Comparison of ENCODE assay signal across 17 cellular contexts in the genomic region with DNA sequence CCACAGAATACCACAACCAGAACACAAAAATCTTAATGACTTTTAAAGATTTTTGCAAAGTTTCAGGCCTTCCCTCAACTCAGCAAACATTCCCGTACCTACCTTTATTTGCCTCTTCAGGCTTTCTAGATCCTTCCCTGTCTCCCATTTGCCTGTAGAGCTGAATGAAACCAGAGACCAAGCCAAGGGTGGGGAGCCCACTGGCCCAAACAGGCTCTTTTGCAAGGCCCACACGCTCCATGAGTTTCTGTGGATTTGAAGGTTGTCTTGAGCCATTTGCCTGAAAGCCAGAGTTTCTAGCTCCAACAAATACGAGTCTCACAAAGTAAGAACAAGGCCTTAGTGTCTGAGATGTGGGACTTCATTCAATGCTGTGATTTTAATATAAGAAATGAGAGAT.
DNase-seq lines count a peak whose midpoint lies in the region; ATAC-seq and TF ChIP-seq lines count a peak whose summit lies in the region.
"Had no signal": no experiment of that assay in that cellular context is flagged by ENCODE, and none has a peak within 500 bp of the region (broad histone marks: within the 10 kb centered on the region; RNA-seq: fewer than 3 reads in every experiment).

No MANE protein-coding gene starts in this region.

- H3K27ac ChIP-seq in heart right ventricle (peak overlapping the region in 8 of 10 donors; percentile 5 to 60 (median 28)), right cardiac atrium (ENCODE audit: low read length) (no peak overlapping the region), sigmoid colon (peak overlapping the region in 3 of 4 donors; percentile 22 to 60 (median 32))
- H3K27ac ChIP-seq: 22Rv1, A549, BLaER1, HL-60 had no signal

- H3K4me3 ChIP-seq in heart right ventricle (no peak overlapping the region), right cardiac atrium (ENCODE audit: low read length) (no peak overlapping the region), sigmoid colon (no peak overlapping the region)
- H3K4me3 ChIP-seq: A549, BLaER1, HAP-1 had no signal

- TF ChIP-seq POLR2A in sigmoid colon (IDR thresholded peaks at IDR 0.05): no peak

- TF ChIP-seq CTCF in heart right ventricle (IDR thresholded peaks at IDR 0.05): no peak
- TF ChIP-seq CTCF in sigmoid colon (IDR thresholded peaks at IDR 0.05): no peak

- intact Hi-C loops in Right ventricle myocardium inferior (cut with DNase I): loop anchor here (5.0 kb wide), 1 partner anchor 108 kb away; a partner anchor contains a TSS
- intact Hi-C loops in left cardiac atrium (cut with DNase I): no loop called here
- intact Hi-C loops in heart right ventricle (cut with DNase I): no loop called here
- intact Hi-C loops in right cardiac atrium (cut with DNase I): no loop called here
- intact Hi-C loops in sigmoid colon (cut with DNase I): no loop called here

- H3K9me3 ChIP-seq in heart right ventricle (no peaks in the 10 kb centered on the region), right cardiac atrium (ENCODE audit: control insufficient read depth, low read length) (no peaks in the 10 kb centered on the region), sigmoid colon (no peaks in the 10 kb centered on the region)
- H3K9me3 ChIP-seq: A549, BLaER1, HAP-1 had no signal

- ATAC-seq in Right ventricle myocardium inferior (peak; percentile 23), left cardiac atrium (no peak), heart right ventricle (peak in 2 of 8 donors; percentile 18 to 39), right cardiac atrium (peak; percentile 16 to 50)
- ATAC-seq: A549 had no signal

- DNase-seq in Right ventricle myocardium inferior (ENCODE audit: missing footprints): no peak
- DNase-seq in left cardiac atrium: no peak
- no peak for DNase-seq in heart right ventricle
- peak in 1 of 3 donors; percentile 64 for DNase-seq in right cardiac atrium
- DNase-seq in sigmoid colon: no peak
- DNase-seq in NCI-H1436 treated with DMSO at 0.1 percent for 48 hours (lab: John Stamatoyannopoulos, UW): no peak
- no peak for DNase-seq in DMS153 (lab: John Stamatoyannopoulos, UW)
- DNase-seq in activated effector memory CD4-positive, alpha-beta T cell treated with Interleukin-2 at 50 U/mL for 16 hours: no peak
- DNase-seq: AML-193; CD4-positive, alpha-beta memory T cell; DMS79 treated with DMSO at 0.1 percent for 48 hours; GF-D8 had no signal

- H3K4me1 ChIP-seq in heart right ventricle (peaks cover 0 to 14% (median 0%) of the 10 kb centered on the region in 9 donors), right cardiac atrium (ENCODE audit: control insufficient read depth, insufficient read depth, low read length) (peaks cover 2% of the 10 kb centered on the region), sigmoid colon (peaks cover 0 to 3% (median 0%) of the 10 kb centered on the region in 4 donors)
- H3K4me1 ChIP-seq: A549, HAP-1 had no signal

- TF ChIP-seq EP300 in sigmoid colon (IDR thresholded peaks at IDR 0.05): no peak

- H3K27me3 ChIP-seq in heart right ventricle (peaks cover 0 to 14% (median 0%) of the 10 kb centered on the region in 7 donors), right cardiac atrium (ENCODE audit: control insufficient read depth, insufficient read depth) (no peaks in the 10 kb centered on the region), sigmoid colon (no peaks in the 10 kb centered on the region)
- H3K27me3 ChIP-seq: BLaER1 had no signal

- WGBS in heart right ventricle, 2 donors: 77 to 80% methylated on average over 3 of the region's 3 CpGs
- 73% methylated on average over 3 of the region's 3 CpGs for WGBS in right cardiac atrium
- WGBS in sigmoid colon, 2 donors: 78 to 83% methylated on average over 3 of the region's 3 CpGs

- H3K36me3 ChIP-seq in heart right ventricle (no peaks in the 10 kb centered on the region), sigmoid colon (no peaks in the 10 kb centered on the region)
- H3K36me3 ChIP-seq: BLaER1, HAP-1 had no signal

Comparison
In these comparisons a context has a peak if more than half of its experiments do, and no peak if none do; other contexts are left out.
1. ATAC-seq: peak in Right ventricle myocardium inferior (single experiment) and right cardiac atrium (2 of 2); none in left cardiac atrium (0 of 2).